ENCODE assay signal across 1 cellular context in genomic region chr15:69434679-69435078, GRCh38.
TF ChIP-seq lines count a peak whose summit lies in the region.

No MANE protein-coding gene starts in this region.

TF ChIP-seq in IMR-90, 13 proteins besides CTCF, POLR2A, EP300 and RAD21:
- TF ChIP-seq USF2 (IDR thresholded peaks at IDR 0.05; ENCODE audit: low read depth, low read length) = no peak
- no peak for TF ChIP-seq RFX5 (IDR thresholded peaks at IDR 0.05; ENCODE audit: low read depth, low read length)
- TF ChIP-seq FOS (IDR thresholded peaks at IDR 0.05; ENCODE audit: low read depth, low read length) = no peak
- no peak for TF ChIP-seq CHD1 (IDR thresholded peaks at IDR 0.05; ENCODE audit: low read depth, low read length)
- TF ChIP-seq MAZ (IDR thresholded peaks at IDR 0.05; ENCODE audit: borderline replicate concordance, low read depth, low read length) = no peak
- TF ChIP-seq MAFK (IDR thresholded peaks at IDR 0.05; ENCODE audit: low read depth, low read length) = no peak
- TF ChIP-seq ELK1 (IDR thresholded peaks at IDR 0.05; ENCODE audit: borderline replicate concordance, low read depth, low read length) = no peak
- TF ChIP-seq CEBPB (IDR thresholded peaks at IDR 0.05; ENCODE audit: low read depth, low read length) = no peak
- no peak for TF ChIP-seq RCOR1 (IDR thresholded peaks at IDR 0.05; ENCODE audit: insufficient replicate concordance, low read length)
- TF ChIP-seq NFE2L2 (IDR thresholded peaks at IDR 0.05; ENCODE audit: low read depth, low read length) = no peak
- TF ChIP-seq BHLHE40 (IDR thresholded peaks at IDR 0.05; ENCODE audit: low read depth, low read length) = no peak
